In genomic region chr21:31201144-31201543, GRCh38 we compare ENCODE assay signal across 16 cellular contexts.
DNase-seq lines count a peak whose midpoint lies in the region; ATAC-seq and TF ChIP-seq lines count a peak whose summit lies in the region.
"Had no signal": no experiment of that assay in that cellular context is flagged by ENCODE, and none has a peak within 500 bp of the region (broad histone marks: within the 10 kb centered on the region; RNA-seq: fewer than 3 reads in every experiment).

No MANE protein-coding gene starts in this region.

- H3K4me1 ChIP-seq in heart left ventricle (peaks cover 0 to 22% (median 2%) of the 10 kb centered on the region in 12 donors), hepatocyte (ENCODE audit: insufficient read depth) (no peaks in the 10 kb centered on the region)
- H3K4me1 ChIP-seq: psoas muscle had no signal

- TF ChIP-seq CTCF in heart left ventricle (IDR thresholded peaks at IDR 0.05): no peak
- TF ChIP-seq CTCF in hepatocyte (IDR thresholded peaks at IDR 0.05; ENCODE audit: poor library complexity): no peak

- no peak overlapping the region for H3K4me3 Mint-ChIP-seq in stimulated activated memory B cell treated with anti-CD40 and anti-IgM and Interleukin-4, amounts not matched to agents 10 μg/mL and 1 μg/mL and 100 μg/mL, for 72 hours
- H3K4me3 Mint-ChIP-seq in activated naive CD8-positive, alpha-beta T cell treated with anti-CD3 and anti-CD28 coated beads for 36 hours: no peak overlapping the region

- H3K36me3 Mint-ChIP-seq in stimulated activated memory B cell treated with anti-CD40 and anti-IgM and Interleukin-4, amounts not matched to agents 10 μg/mL and 1 μg/mL and 100 μg/mL, for 72 hours: no peaks in the 10 kb centered on the region
- no peaks in the 10 kb centered on the region for H3K36me3 Mint-ChIP-seq in activated naive CD8-positive, alpha-beta T cell treated with anti-CD3 and anti-CD28 coated beads for 36 hours

- H3K27ac Mint-ChIP-seq in stimulated activated memory B cell treated with anti-CD40 and anti-IgM and Interleukin-4, amounts not matched to agents 10 μg/mL and 1 μg/mL and 100 μg/mL, for 72 hours: peak overlapping the region; percentile 24
- H3K27ac Mint-ChIP-seq in activated naive CD8-positive, alpha-beta T cell treated with anti-CD3 and anti-CD28 coated beads for 36 hours: no peak overlapping the region

- H2AFZ ChIP-seq in hepatocyte: no peak overlapping the region

- DNase-seq in NOMO-1 treated with DMSO at 0.1 percent for 48 hours (lab: John Stamatoyannopoulos, UW; ENCODE audit: unreplicated experiment): peak; percentile 82
- no peak for DNase-seq in heart left ventricle
- DNase-seq in activated naive CD8-positive, alpha-beta T cell treated with anti-CD3 and anti-CD28 coated beads for 36 hours: no peak
- no peak for DNase-seq in hepatocyte (ENCODE audit: low spot score)
- DNase-seq in middle frontal gyrus (ENCODE audit: extremely low spot score, low spot score): no peak
- DNase-seq: activated naive CD4-positive, alpha-beta T cell treated with anti-CD3 and anti-CD28 coated beads, Interleukin-2, amount 50 U/mL, for 16 hours; esophagus squamous epithelium; NCI-H345; stimulated activated CD4-positive, alpha-beta T cell treated with anti-CD3 and anti-CD28 coated beads, Interleukin-2, amount 100 ng/mL, for 48 hours; stimulated activated naive CD4-positive, alpha-beta T cell had no signal

- peaks cover 9% of the 10 kb centered on the region for H3K4me1 Mint-ChIP-seq in stimulated activated memory B cell treated with anti-CD40 and anti-IgM and Interleukin-4, amounts not matched to agents 10 μg/mL and 1 μg/mL and 100 μg/mL, for 72 hours
- H3K4me1 Mint-ChIP-seq in activated naive CD8-positive, alpha-beta T cell treated with anti-CD3 and anti-CD28 coated beads for 36 hours: peaks cover 24% of the 10 kb centered on the region

- H3K9me3 ChIP-seq in heart left ventricle (no peaks in the 10 kb centered on the region), hepatocyte (ENCODE audit: low read depth) (no peaks in the 10 kb centered on the region)
- H3K9me3 ChIP-seq: esophagus squamous epithelium, psoas muscle had no signal

- H3K27ac ChIP-seq in heart left ventricle: peak overlapping the region in 7 of 12 donors; percentile 16 to 77 (median 49)
- no peak overlapping the region for H3K27ac ChIP-seq in hepatocyte
- H3K27ac ChIP-seq: C4-2B, HL-60, psoas muscle had no signal

- no peaks in the 10 kb centered on the region for H3K9me3 Mint-ChIP-seq in stimulated activated memory B cell treated with anti-CD40 and anti-IgM and Interleukin-4, amounts not matched to agents 10 μg/mL and 1 μg/mL and 100 μg/mL, for 72 hours
- H3K9me3 Mint-ChIP-seq in activated naive CD8-positive, alpha-beta T cell treated with anti-CD3 and anti-CD28 coated beads for 36 hours: no peaks in the 10 kb centered on the region

- ATAC-seq in GM19463 (IDR thresholded peaks at IDR 0.05; ENCODE audit: unreplicated experiment) (peak; percentile 36), heart left ventricle (peak in 1 of 4 donors; percentile 21), GM19397 (IDR thresholded peaks at IDR 0.05; ENCODE audit: unreplicated experiment) (no peak)
- ATAC-seq in stimulated activated memory B cell treated with anti-CD40 and anti-IgM and Interleukin-4, amounts not matched to agents 10 μg/mL and 1 μg/mL and 100 μg/mL, for 72 hours: no peak

- H3K4me3 ChIP-seq in heart left ventricle (no peak overlapping the region), hepatocyte (no peak overlapping the region)
- H3K4me3 ChIP-seq: psoas muscle had no signal

- no peaks in the 10 kb centered on the region for H3K27me3 ChIP-seq in heart left ventricle
- H3K27me3 ChIP-seq in hepatocyte: no peaks in the 10 kb centered on the region
- H3K27me3 ChIP-seq: esophagus squamous epithelium had no signal

- no peak for TF ChIP-seq POLR2A in heart left ventricle (IDR thresholded peaks at IDR 0.05)

- 37 to 66% (median 48%) methylated on average over 2 of the region's 2 CpGs for WGBS in heart left ventricle, 4 donors
- WGBS in hepatocyte (ENCODE audit: low lambda C conversion rate, missing lambda C conversion rate): 60% methylated on average over 2 of the region's 2 CpGs

- H3K4me2 ChIP-seq in hepatocyte: no peak overlapping the region

- no peaks in the 10 kb centered on the region for H3K79me2 ChIP-seq in hepatocyte

- intact Hi-C loops in heart left ventricle (cut with DNase I): loop anchor here in 1 of 10 donors (10.0 kb wide), 1 partner anchor 64 kb away; no protein-coding TSS in a partner anchor

- H3K9me2 ChIP-seq in hepatocyte (replicated peaks; ENCODE audit: insufficient read depth): no peaks in the 10 kb centered on the region

- no peaks in the 10 kb centered on the region for H3K27me3 Mint-ChIP-seq in stimulated activated memory B cell treated with anti-CD40 and anti-IgM and Interleukin-4, amounts not matched to agents 10 μg/mL and 1 μg/mL and 100 μg/mL, for 72 hours
- no peaks in the 10 kb centered on the region for H3K27me3 Mint-ChIP-seq in activated naive CD8-positive, alpha-beta T cell treated with anti-CD3 and anti-CD28 coated beads for 36 hours

- no peaks in the 10 kb centered on the region for H3K36me3 ChIP-seq in heart left ventricle
- no peaks in the 10 kb centered on the region for H3K36me3 ChIP-seq in hepatocyte (replicated peaks; ENCODE audit: insufficient read depth, low read depth)

- no peaks in the 10 kb centered on the region for H4K20me1 ChIP-seq in hepatocyte (ENCODE audit: insufficient read depth, poor library complexity, severe bottlenecking)
